20 cellular contexts compared by ENCODE assay signal in the genomic region with DNA sequence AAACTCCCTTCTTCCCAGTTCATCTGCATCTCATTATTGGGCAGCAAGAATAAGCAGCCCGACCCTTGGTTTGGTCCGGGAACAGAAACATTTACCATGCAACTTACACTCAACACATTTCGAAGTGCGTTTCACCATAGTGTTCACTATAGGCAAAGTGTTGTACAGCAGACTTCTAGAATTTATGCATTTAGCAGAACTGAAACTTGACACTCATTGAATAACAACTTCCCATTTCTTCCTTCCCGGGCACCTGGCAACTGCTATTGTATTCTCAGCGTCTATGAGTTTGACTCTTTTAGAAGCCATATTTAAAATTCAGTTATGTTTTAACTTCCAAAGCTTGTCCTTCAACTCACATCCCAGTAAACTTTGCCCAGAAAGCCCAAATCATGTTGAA.
DNase-seq lines count a peak whose midpoint lies in the region; ATAC-seq lines count a peak whose summit lies in the region.
"Had no signal": no experiment of that assay in that cellular context is flagged by ENCODE, and none has a peak within 500 bp of the region (broad histone marks: within the 10 kb centered on the region; RNA-seq: fewer than 3 reads in every experiment).

No MANE protein-coding gene starts in this region.

- ATAC-seq in GM18868 (IDR thresholded peaks at IDR 0.05; ENCODE audit: unreplicated experiment), result peak; percentile 47
- ATAC-seq: activated T-helper 17 cell treated with anti-CD3 and anti-CD28 coated beads, Interleukin-2, amount 50 U/mL, for 72 hours; mucosa of descending colon had no signal

- H3K4me3 Mint-ChIP-seq in activated CD4-positive, alpha-beta T cell treated with anti-CD3 and anti-CD28 coated beads, Interleukin-2, amount 10 ng/mL, durations not matched to agents 7 days and 5 days, result no peak overlapping the region
- H3K4me3 Mint-ChIP-seq: activated naive CD8-positive, alpha-beta T cell; activated T-helper 17 cell treated with anti-CD3 and anti-CD28 coated beads, Interleukin-2, amount 50 U/mL, for 72 hours; CD4-positive, CD25-positive, alpha-beta regulatory T cell; central memory CD8-positive, alpha-beta T cell had no signal

- no peaks in the 10 kb centered on the region for H3K9me3 Mint-ChIP-seq in activated CD4-positive, alpha-beta T cell treated with anti-CD3 and anti-CD28 coated beads, Interleukin-2, amount 10 ng/mL, durations not matched to agents 7 days and 5 days
- H3K9me3 Mint-ChIP-seq: activated T-helper 17 cell treated with anti-CD3 and anti-CD28 coated beads, Interleukin-2, amount 50 U/mL, for 72 hours; central memory CD8-positive, alpha-beta T cell had no signal

- H3K27me3 ChIP-seq in effector memory CD4-positive, alpha-beta T cell (replicated peaks; ENCODE audit: control insufficient read depth, insufficient read depth, low read length, poor library complexity, severe bottlenecking), result no peaks in the 10 kb centered on the region
- H3K27me3 ChIP-seq: sigmoid colon, SJCRH30, vagina had no signal

- H3K4me3 ChIP-seq in effector memory CD4-positive, alpha-beta T cell (ENCODE audit: insufficient read depth, low read depth, low read length, poor library complexity, severe bottlenecking), result no peak overlapping the region
- H3K4me3 ChIP-seq: dorsolateral prefrontal cortex, mucosa of descending colon, sigmoid colon, SJCRH30, vagina had no signal

- no peaks in the 10 kb centered on the region for H3K36me3 Mint-ChIP-seq in activated CD4-positive, alpha-beta T cell treated with anti-CD3 and anti-CD28 coated beads, Interleukin-2, amount 10 ng/mL, durations not matched to agents 7 days and 5 days (ENCODE audit: low read depth)
- H3K36me3 Mint-ChIP-seq: activated naive CD8-positive, alpha-beta T cell; CD4-positive, CD25-positive, alpha-beta regulatory T cell had no signal

- H3K27ac Mint-ChIP-seq in activated CD4-positive, alpha-beta T cell treated with anti-CD3 and anti-CD28 coated beads, Interleukin-2, amount 10 ng/mL, durations not matched to agents 7 days and 5 days, result no peak overlapping the region
- H3K27ac Mint-ChIP-seq: activated naive CD8-positive, alpha-beta T cell; activated T-helper 17 cell treated with anti-CD3 and anti-CD28 coated beads, Interleukin-2, amount 50 U/mL, for 72 hours; CD4-positive, CD25-positive, alpha-beta regulatory T cell had no signal

- no peak overlapping the region for H3K27ac ChIP-seq in caudate nucleus (ENCODE audit: low read depth, low read length)
- H3K27ac ChIP-seq in effector memory CD4-positive, alpha-beta T cell (ENCODE audit: insufficient read depth, low read length, poor library complexity, severe bottlenecking), result no peak overlapping the region
- H3K27ac ChIP-seq: dorsolateral prefrontal cortex, sigmoid colon, SJCRH30, vagina had no signal

- POLR2A ChIA-PET in activated CD4-positive, alpha-beta T cell treated with anti-CD3 and anti-CD28 coated beads, Interleukin-2, amount 10 ng/mL, durations not matched to agents 7 days and 5 days (lab: Charles Lee), result no interaction called here

- DNase-seq in Kasumi-1 (lab: John Stamatoyannopoulos, UW), result peak; percentile 66 to 71
- peak; percentile 76 for DNase-seq in NOMO-1 treated with dmso at 0.1 percent for 144 hours (lab: John Stamatoyannopoulos, UW; ENCODE audit: unreplicated experiment)
- DNase-seq in medulla oblongata (ENCODE audit: extremely low spot score), result peak; percentile 12
- no peak for DNase-seq in caudate nucleus (lab: John Stamatoyannopoulos, UW)
- no peak for DNase-seq in activated CD4-positive, alpha-beta T cell treated with anti-CD3 and anti-CD28 coated beads, Interleukin-2, amount 10 ng/mL, durations not matched to agents 7 days and 5 days
- DNase-seq in NCI-H2029 (lab: John Stamatoyannopoulos, UW), result no peak
- DNase-seq in effector memory CD4-positive, alpha-beta T cell, result no peak
- DNase-seq: activated CD8-positive, alpha-beta memory T cell treated with anti-CD3 and anti-CD28 coated beads, Interleukin-2, amount 50 U/mL, for 4 hours; CD4-positive, CD25-positive, alpha-beta regulatory T cell; dorsolateral prefrontal cortex; HCEC 1CT; mucosa of descending colon; NCI-H1417 treated with DMSO at 0.1 percent for 48 hours; sigmoid colon; SJCRH30 had no signal

- CTCF ChIA-PET in activated CD4-positive, alpha-beta T cell treated with anti-CD3 and anti-CD28 coated beads, Interleukin-2, amount 10 ng/mL, durations not matched to agents 7 days and 5 days (lab: Charles Lee), result no interaction called here

- H3K9me3 ChIP-seq in effector memory CD4-positive, alpha-beta T cell (ENCODE audit: control insufficient read depth, low read length), result no peaks in the 10 kb centered on the region
- H3K9me3 ChIP-seq: mucosa of descending colon, sigmoid colon, SJCRH30, vagina had no signal

- H3K4me1 ChIP-seq in effector memory CD4-positive, alpha-beta T cell (ENCODE audit: control insufficient read depth, insufficient read depth, low read length, poor library complexity, severe bottlenecking), result no peaks in the 10 kb centered on the region
- H3K4me1 ChIP-seq: sigmoid colon, SJCRH30, vagina had no signal

- no peaks in the 10 kb centered on the region for H3K27me3 Mint-ChIP-seq in activated CD4-positive, alpha-beta T cell treated with anti-CD3 and anti-CD28 coated beads, Interleukin-2, amount 10 ng/mL, durations not matched to agents 7 days and 5 days
- H3K27me3 Mint-ChIP-seq: activated naive CD8-positive, alpha-beta T cell; activated T-helper 17 cell treated with anti-CD3 and anti-CD28 coated beads, Interleukin-2, amount 50 U/mL, for 72 hours; CD4-positive, CD25-positive, alpha-beta regulatory T cell; central memory CD8-positive, alpha-beta T cell had no signal

- H3K4me1 Mint-ChIP-seq in activated CD4-positive, alpha-beta T cell treated with anti-CD3 and anti-CD28 coated beads, Interleukin-2, amount 10 ng/mL, durations not matched to agents 7 days and 5 days, result no peaks in the 10 kb centered on the region
- H3K4me1 Mint-ChIP-seq: activated T-helper 17 cell treated with anti-CD3 and anti-CD28 coated beads, Interleukin-2, amount 50 U/mL, for 72 hours; CD4-positive, CD25-positive, alpha-beta regulatory T cell; central memory CD8-positive, alpha-beta T cell had no signal

- H3K36me3 ChIP-seq in effector memory CD4-positive, alpha-beta T cell (ENCODE audit: control insufficient read depth, insufficient read depth, low read length), result no peaks in the 10 kb centered on the region
- H3K36me3 ChIP-seq: sigmoid colon, SJCRH30, vagina had no signal

Comparison
In these comparisons a context has a peak if more than half of its experiments do, and no peak if none do; other contexts are left out.
1. DNase-seq: peak in Kasumi-1 (2 of 2), NOMO-1 treated with dmso at 0.1 percent for 144 hours (single experiment) and medulla oblongata (single experiment); none in caudate nucleus (0 of 61), activated CD4-positive, alpha-beta T cell treated with anti-CD3 and anti-CD28 coated beads, Interleukin-2, amount 10 ng/mL, durations not matched to agents 7 days and 5 days (single experiment), NCI-H2029 (single experiment) and effector memory CD4-positive, alpha-beta T cell (0 of 3).